11 cellular contexts compared by ENCODE assay signal in genomic region chr13:46656786-46657185, GRCh38.
DNase-seq lines count a peak whose midpoint lies in the region; ATAC-seq, FAIRE-seq and TF ChIP-seq lines count a peak whose summit lies in the region.
"Had no signal": no experiment of that assay in that cellular context is flagged by ENCODE, and none has a peak within 500 bp of the region (broad histone marks: within the 10 kb centered on the region; RNA-seq: fewer than 3 reads in every experiment).

No MANE protein-coding gene starts in this region.

- no peak overlapping the region for H3K27ac ChIP-seq in endodermal cell (ENCODE audit: low read depth, low read length)

- H3K9me3 Mint-ChIP-seq in nephron (no peaks in the 10 kb centered on the region), endodermal cell (no peaks in the 10 kb centered on the region)

- no peaks in the 10 kb centered on the region for H3K9me3 ChIP-seq in endodermal cell (ENCODE audit: control insufficient read depth, low read length)

- no peak for FAIRE-seq in H54 (lab: Jason Lieb, UNC)

- H3K27ac Mint-ChIP-seq in nephron = peak overlapping the region in 2 of 3 experiments; percentile 44 to 97
- no peak overlapping the region for H3K27ac Mint-ChIP-seq in endodermal cell

- no peaks in the 10 kb centered on the region for H3K27me3 Mint-ChIP-seq in nephron (ENCODE audit: low read depth)
- H3K27me3 Mint-ChIP-seq in endodermal cell (ENCODE audit: insufficient read depth) = no peaks in the 10 kb centered on the region

- H3K36me3 Mint-ChIP-seq in nephron (ENCODE audit: low read depth) (peaks cover 19% of the 10 kb centered on the region), endodermal cell (ENCODE audit: low read depth) (peaks cover 5% of the 10 kb centered on the region)

- no peak overlapping the region for H3K9ac ChIP-seq in endodermal cell (ENCODE audit: extremely low read depth, low read length, poor library complexity, severe bottlenecking)

- H3K27me3 ChIP-seq in endodermal cell (ENCODE audit: control insufficient read depth, insufficient read depth, low read length, poor library complexity, severe bottlenecking) = no peaks in the 10 kb centered on the region

- no peak overlapping the region for H3K4me3 ChIP-seq in endodermal cell (ENCODE audit: low read length)

- no peak for TF ChIP-seq POLR2A in H54 (IDR thresholded peaks at IDR 0.05; ENCODE audit: low read depth, low read length)

- H3K4me1 ChIP-seq in endodermal cell (ENCODE audit: control insufficient read depth, insufficient read depth, low read length) = no peaks in the 10 kb centered on the region

- H3K36me3 ChIP-seq in endodermal cell (ENCODE audit: control insufficient read depth, insufficient read depth, low read length) = no peaks in the 10 kb centered on the region

- TF ChIP-seq CTCF in nephron (IDR thresholded peaks at IDR 0.05; ENCODE audit: unreplicated experiment in 3 of 3) (no peak), endodermal cell (conservative IDR thresholded peaks at IDR 0.05) (no peak)

- H3K4me3 Mint-ChIP-seq in nephron (no peak overlapping the region), endodermal cell (no peak overlapping the region)

- ATAC-seq in GM18520 (IDR thresholded peaks at IDR 0.05; ENCODE audit: unreplicated experiment) = peak; percentile 94
- peak; percentile 81 for ATAC-seq in GM21528 (IDR thresholded peaks at IDR 0.05; ENCODE audit: low FRiP score, unreplicated experiment)
- ATAC-seq in HG03442 (IDR thresholded peaks at IDR 0.05; ENCODE audit: unreplicated experiment) = peak; percentile 80
- ATAC-seq: left ventricle myocardium superior had no signal

- H3K4me1 Mint-ChIP-seq in nephron (peaks cover 55% of the 10 kb centered on the region), endodermal cell (peaks cover 10% of the 10 kb centered on the region)

- DNase-seq in middle frontal gyrus (ENCODE audit: extremely low spot score, low spot score) (no peak), endodermal cell (no peak), Ammon's horn (ENCODE audit: low spot score) (no peak), H54 (ENCODE audit: insufficient read length, low spot score) (no peak)
- DNase-seq: left ventricle myocardium superior; NCI-H1694; stimulated activated CD4-positive, alpha-beta T cell treated with anti-CD3 and anti-CD28 coated beads, Interleukin-4, amount 100 ng/mL, for 24 hours had no signal
